Comparison of ENCODE assay signal across 1 cellular context in the genomic region with DNA sequence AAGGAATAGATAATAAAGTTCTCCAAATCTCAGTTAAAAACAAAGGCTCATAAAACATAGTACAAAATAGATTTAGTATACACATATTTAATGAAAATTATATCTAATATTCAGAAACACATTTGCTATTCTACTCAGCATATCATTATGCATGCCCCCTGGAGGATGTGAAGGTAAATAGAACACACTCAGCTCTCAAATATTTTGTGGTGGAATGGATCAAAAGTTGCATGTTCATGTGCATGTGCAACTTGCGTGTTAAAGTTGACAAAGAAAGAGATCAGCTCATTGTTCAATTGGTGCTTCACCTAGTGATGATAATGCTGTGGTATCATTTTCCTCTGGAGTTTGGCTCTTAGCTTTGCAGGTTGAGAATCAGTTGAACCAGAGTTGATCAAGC.
TF ChIP-seq lines count a peak whose summit lies in the region.

No MANE protein-coding gene starts in this region.

TF ChIP-seq in endothelial cell of umbilical vein, 7 proteins besides CTCF, POLR2A, EP300 and RAD21:
- TF ChIP-seq, protein P1, sequence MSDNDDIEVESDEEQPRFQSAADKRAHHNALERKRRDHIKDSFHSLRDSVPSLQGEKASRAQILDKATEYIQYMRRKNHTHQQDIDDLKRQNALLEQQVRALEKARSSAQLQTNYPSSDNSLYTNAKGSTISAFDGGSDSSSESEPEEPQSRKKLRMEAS (IDR thresholded peaks at IDR 0.05; ENCODE audit: insufficient read depth, insufficient read length): no peak
- TF ChIP-seq FOS (IDR thresholded peaks at IDR 0.05; ENCODE audit: borderline replicate concordance, insufficient read depth, low read length) (no peak), GATA2 (IDR thresholded peaks at IDR 0.05; ENCODE audit: insufficient read depth, insufficient read length, low read depth, low read length) (no peak), JUN (IDR thresholded peaks at IDR 0.05; ENCODE audit: borderline replicate concordance, insufficient read depth, insufficient read length, low read depth) (no peak), POLR2AphosphoS5 (IDR thresholded peaks at IDR 0.05; ENCODE audit: insufficient read depth, low read depth, low read length) (no peak), EZH2 (IDR thresholded peaks at IDR 0.05; ENCODE audit: borderline replicate concordance, low read depth, low read length, severe bottlenecking) (no peak), MYC (IDR thresholded peaks at IDR 0.05; ENCODE audit: low read depth, low read length) (no peak)
